In the genomic region with DNA sequence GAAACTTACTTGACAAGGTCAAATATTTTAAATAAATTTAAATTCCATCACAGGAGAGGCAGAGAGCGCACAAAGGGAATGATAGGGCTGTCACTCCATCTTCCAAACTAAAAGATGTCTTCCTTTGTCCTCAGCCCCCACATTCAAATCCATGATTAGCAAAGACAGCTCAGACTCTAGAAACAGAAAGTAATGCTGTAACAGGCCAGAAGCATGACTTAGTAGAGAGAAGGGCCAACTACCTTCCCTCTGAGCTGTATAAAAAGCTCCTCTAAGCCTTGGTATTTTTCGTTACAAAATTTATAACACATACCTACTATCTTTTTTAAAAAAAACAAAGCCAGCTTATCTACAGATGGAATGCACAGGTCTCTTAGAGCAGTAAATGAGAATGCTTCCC, we compare ENCODE assay signal across 24 cellular contexts.
"Had no signal": no experiment of that assay in that cellular context is flagged by ENCODE, and none has a peak within 500 bp of the region (broad histone marks: within the 10 kb centered on the region; RNA-seq: fewer than 3 reads in every experiment).

No MANE protein-coding gene starts in this region.

- ATAC-seq: activated CD8-positive, alpha-beta memory T cell treated with anti-CD3 and anti-CD28 coated beads, Interleukin-2, amount 10 ng/mL, durations not matched to agents 7 days and 5 days; body of pancreas; Right ventricle myocardium inferior; WTC11 had no signal

- H3K36me3 Mint-ChIP-seq: activated CD8-positive, alpha-beta memory T cell treated with anti-CD3 and anti-CD28 coated beads, Interleukin-2, amount 10 ng/mL, durations not matched to agents 7 days and 5 days; activated naive CD4-positive, alpha-beta T cell treated with anti-CD3 and anti-CD28 coated beads, Interleukin-2, amount 50 U/mL, for 24 hours; WTC11 had no signal

- H3K4me3 Mint-ChIP-seq: activated CD4-positive, alpha-beta T cell treated with anti-CD3 and anti-CD28 coated beads, Interleukin-2, amount 10 ng/mL, durations not matched to agents 24 days and 14 days; activated CD8-positive, alpha-beta memory T cell treated with anti-CD3 and anti-CD28 coated beads, Interleukin-2, amount 10 ng/mL, durations not matched to agents 7 days and 5 days; activated naive CD4-positive, alpha-beta T cell treated with anti-CD3 and anti-CD28 coated beads, Interleukin-2, amount 50 U/mL, for 24 hours; activated T-cell treated with anti-CD3 and anti-CD28 coated beads, Interleukin-2, amount 50 U/mL, for 24 hours; activated T-helper 1 cell treated with anti-CD3 and anti-CD28 coated beads, Interleukin-12 subunit alpha, Interleukin-12 subunit beta, Interleukin-2, Interleukin-4 antibody, amounts not matched to agents 30 ng/mL and 10 ng/mL and 1 ng/mL, durations not matched to agents 14 hours and 24 hours and 36 hours; central memory CD8-positive, alpha-beta T cell; T-helper 1 cell treated with Interleukin-12 subunit alpha and Interleukin-12 subunit beta and Interleukin-4 antibody, amounts not matched to agents 30 μg/mL and 1 μg/mL, for 36 hours; WTC11 had no signal

- H3K9me3 Mint-ChIP-seq: activated CD4-positive, alpha-beta T cell treated with anti-CD3 and anti-CD28 coated beads, Interleukin-2, amount 10 ng/mL, durations not matched to agents 24 days and 14 days; activated naive CD4-positive, alpha-beta T cell treated with anti-CD3 and anti-CD28 coated beads, Interleukin-2, amount 50 U/mL, for 24 hours; activated T-cell treated with anti-CD3 and anti-CD28 coated beads, Interleukin-2, amount 50 U/mL, for 24 hours; activated T-helper 1 cell treated with anti-CD3 and anti-CD28 coated beads, Interleukin-12 subunit alpha, Interleukin-12 subunit beta, Interleukin-2, Interleukin-4 antibody, amounts not matched to agents 30 ng/mL and 10 ng/mL and 1 ng/mL, durations not matched to agents 14 hours and 24 hours and 36 hours; WTC11 had no signal

- H3K4me1 Mint-ChIP-seq: activated CD4-positive, alpha-beta T cell treated with anti-CD3 and anti-CD28 coated beads, Interleukin-2, amount 10 ng/mL, durations not matched to agents 24 days and 14 days; activated CD8-positive, alpha-beta memory T cell treated with anti-CD3 and anti-CD28 coated beads, Interleukin-2, amount 10 ng/mL, durations not matched to agents 7 days and 5 days; activated naive CD4-positive, alpha-beta T cell treated with anti-CD3 and anti-CD28 coated beads, Interleukin-2, amount 50 U/mL, for 24 hours; central memory CD8-positive, alpha-beta T cell; WTC11 had no signal

- H3K27me3 ChIP-seq: ascending aorta, body of pancreas, SJCRH30 had no signal

- H3K36me3 ChIP-seq: ascending aorta, SJCRH30 had no signal

- H3K27ac ChIP-seq: ascending aorta, body of pancreas, SJCRH30 had no signal

- H3K4me3 ChIP-seq: ascending aorta, body of pancreas, SJCRH30 had no signal

- H3K27ac Mint-ChIP-seq: activated CD4-positive, alpha-beta T cell treated with anti-CD3 and anti-CD28 coated beads, Interleukin-2, amount 10 ng/mL, durations not matched to agents 24 days and 14 days; activated CD8-positive, alpha-beta memory T cell treated with anti-CD3 and anti-CD28 coated beads, Interleukin-2, amount 10 ng/mL, durations not matched to agents 7 days and 5 days; activated naive CD4-positive, alpha-beta T cell treated with anti-CD3 and anti-CD28 coated beads, Interleukin-2, amount 50 U/mL, for 24 hours; activated T-cell treated with anti-CD3 and anti-CD28 coated beads, Interleukin-2, amount 50 U/mL, for 24 hours; activated T-helper 1 cell treated with anti-CD3 and anti-CD28 coated beads, Interleukin-12 subunit alpha, Interleukin-12 subunit beta, Interleukin-2, Interleukin-4 antibody, amounts not matched to agents 30 ng/mL and 10 ng/mL and 1 ng/mL, durations not matched to agents 14 hours and 24 hours and 36 hours; T-helper 1 cell treated with Interleukin-12 subunit alpha and Interleukin-12 subunit beta and Interleukin-4 antibody, amounts not matched to agents 30 μg/mL and 1 μg/mL, for 36 hours; WTC11 had no signal

- H3K4me1 ChIP-seq: ascending aorta, body of pancreas had no signal

- H3K9me3 ChIP-seq: ascending aorta, body of pancreas had no signal

- H3K27me3 Mint-ChIP-seq: activated CD4-positive, alpha-beta T cell treated with anti-CD3 and anti-CD28 coated beads, Interleukin-2, amount 10 ng/mL, durations not matched to agents 24 days and 14 days; activated CD8-positive, alpha-beta memory T cell treated with anti-CD3 and anti-CD28 coated beads, Interleukin-2, amount 10 ng/mL, durations not matched to agents 7 days and 5 days; activated naive CD4-positive, alpha-beta T cell treated with anti-CD3 and anti-CD28 coated beads, Interleukin-2, amount 50 U/mL, for 24 hours; activated T-cell treated with anti-CD3 and anti-CD28 coated beads, Interleukin-2, amount 50 U/mL, for 24 hours; central memory CD8-positive, alpha-beta T cell had no signal

- DNase-seq: activated CD4-positive, alpha-beta T cell treated with anti-CD3 and anti-CD28 coated beads for 1 hour; activated CD4-positive, alpha-beta T cell treated with anti-CD3 and anti-CD28 coated beads, Interleukin-2, amount 10 ng/mL, durations not matched to agents 24 days and 14 days; activated CD4-positive, alpha-beta T cell treated with anti-CD3 and anti-CD28 coated beads, Interleukin-2, amount 50 U/mL, for 48 hours; activated CD8-positive, alpha-beta memory T cell treated with anti-CD3 and anti-CD28 coated beads, Interleukin-2, amount 10 ng/mL, durations not matched to agents 7 days and 5 days; activated effector memory CD4-positive, alpha-beta T cell treated with Interleukin-2 at 50 U/mL for 16 hours; activated naive CD4-positive, alpha-beta T cell; activated T-cell treated with anti-CD3 and anti-CD28 coated beads, Interleukin-2, amount 50 U/mL, for 24 hours; amniotic stem cell; body of pancreas; NCI-H1105 treated with DMSO at 0.1 percent for 48 hours; NCI-H146; NCI-H187 treated with DMSO at 0.1 percent for 48 hours; NCI-H2081 treated with DMSO at 0.1 percent for 48 hours; NCI-H446; NCI-H524; RPMI8226; SJCRH30 had no signal
